In genomic region chr16:54342001-54342776, GRCh38 we compare ENCODE assay signal across 13 cellular contexts. TPM values are rescaled to one million over a fixed set of nuclear protein-coding genes. Genes with fewer than 3 reads are reported as not detected.
DNase-seq lines count a peak whose midpoint lies in the region; ATAC-seq and TF ChIP-seq lines count a peak whose summit lies in the region.
"Had no signal": no experiment of that assay in that cellular context is flagged by ENCODE, and none has a peak within 500 bp of the region (broad histone marks: within the 10 kb centered on the region; RNA-seq: fewer than 3 reads in every experiment).

No MANE protein-coding gene starts in this region.

- TF ChIP-seq POLR2A in stomach (IDR thresholded peaks at IDR 0.05) = no peak

- H3K36me3 ChIP-seq in MG63 (no peaks in the 10 kb centered on the region), left lung (no peaks in the 10 kb centered on the region), upper lobe of right lung (no peaks in the 10 kb centered on the region), stomach (no peaks in the 10 kb centered on the region)

- peak; percentile 77 for ATAC-seq in left lung
- ATAC-seq in upper lobe of right lung = peak; percentile 76

- TF ChIP-seq CTCF in cardiac fibroblast (IDR thresholded peaks at IDR 0.05; ENCODE audit: low read depth, low read length) = no peak
- no peak for TF ChIP-seq CTCF in left lung (IDR thresholded peaks at IDR 0.05)
- no peak for TF ChIP-seq CTCF in upper lobe of right lung (IDR thresholded peaks at IDR 0.05)
- no peak for TF ChIP-seq CTCF in stomach (IDR thresholded peaks at IDR 0.05)

- peak overlapping the region in 1 of 2 donors; percentile 20 for H3K27ac ChIP-seq in left lung
- peak overlapping the region; percentile 63 for H3K27ac ChIP-seq in upper lobe of right lung
- H3K27ac ChIP-seq in stomach = no peak overlapping the region

- intact Hi-C loops in left lung (cut with DNase I) = no loop called here
- intact Hi-C loops in upper lobe of right lung (cut with DNase I) = no loop called here
- intact Hi-C loops in stomach (cut with DNase I; ENCODE audit: low total_unique reads) = no loop called here

- WGBS in stomach, 5 donors = 68 to 85% (median 81%) methylated on average over 11 to 16 of the region's 16 CpGs

- H3K4me3 ChIP-seq in MG63 (no peak overlapping the region), cardiac fibroblast (replicated peaks in 1 of 2; ENCODE audit: low read depth in 2 of 2, low read length in 2 of 2) (no peak overlapping the region), left lung (no peak overlapping the region), upper lobe of right lung (no peak overlapping the region), stomach (no peak overlapping the region)

- DNase-seq in MG63 = peak; percentile 46
- peak; percentile 35 to 73 for DNase-seq in cardiac fibroblast (ENCODE audit: low read depth in 2 of 2)
- no peak for DNase-seq in left lung
- DNase-seq in upper lobe of right lung = peak; percentile 71
- DNase-seq in NCI-H1436 (lab: John Stamatoyannopoulos, UW) = no peak
- no peak for DNase-seq in stomach
- DNase-seq in NCI-H1694 treated with DMSO at 0.1 percent for 48 hours (lab: John Stamatoyannopoulos, UW) = no peak
- DNase-seq: activated CD4-positive, CD25-positive, alpha-beta regulatory T cell; activated gamma-delta T cell treated with Interleukin-2 at 50 U/mL for 16 hours; CD4-positive, CD25-positive, alpha-beta regulatory T cell; NCI-H526; nucleus accumbens had no signal

- TF ChIP-seq EP300 in stomach (IDR thresholded peaks at IDR 0.05) = no peak

- no peaks in the 10 kb centered on the region for H3K9me3 ChIP-seq in MG63
- no peaks in the 10 kb centered on the region for H3K9me3 ChIP-seq in left lung
- H3K9me3 ChIP-seq in upper lobe of right lung = no peaks in the 10 kb centered on the region
- H3K9me3 ChIP-seq in stomach = no peaks in the 10 kb centered on the region

- H3K4me1 ChIP-seq in left lung (peaks cover 0 to 6% of the 10 kb centered on the region in 2 donors), upper lobe of right lung (no peaks in the 10 kb centered on the region), stomach (no peaks in the 10 kb centered on the region)

- no peaks in the 10 kb centered on the region for H3K27me3 ChIP-seq in MG63
- H3K27me3 ChIP-seq in left lung = peaks cover 0 to 7% of the 10 kb centered on the region in 2 donors
- peaks cover 4% of the 10 kb centered on the region for H3K27me3 ChIP-seq in upper lobe of right lung
- H3K27me3 ChIP-seq in stomach = peaks cover 0 to 26% (median 0%) of the 10 kb centered on the region in 3 donors

RNA-seq across cellular contexts. Expression of gene IRX3, which starts 55.6 kb away (rescaled TPM):
- 24.3 and 28.8 TPM in 2 replicates for total RNA-seq in MG63 (2014; rRNA removed; shearing (Covaris generic); ENCODE audit: low replicate concordance)
- total RNA-seq in left lung = 10 to 100 TPM; 40.7 to 42.0 TPM
- total RNA-seq in upper lobe of right lung = 89.2 TPM
- 10 to 100 TPM in 2 of 5 donors, 1 to 10 TPM in 1, under 1 TPM in 1, not detected in 1; 0.58 to 42.4 (median 7.6) TPM for total RNA-seq in stomach
- polyA plus RNA-seq in stomach = 10 to 100 TPM; 11.2 to 22.6 (median 15.7) TPM
- total RNA-seq: activated CD8-positive, alpha-beta memory T cell treated with anti-CD3 and anti-CD28 coated beads for 36 hours; CD4-positive, CD25-positive, alpha-beta regulatory T cell had no signal
- polyA plus RNA-seq: CD4-positive, CD25-positive, alpha-beta regulatory T cell had no signal

Comparison
In these comparisons a context has a peak if more than half of its experiments do, and no peak if none do; other contexts are left out.
1. DNase-seq: peak in MG63 (single experiment), cardiac fibroblast (2 of 2) and upper lobe of right lung (single experiment); none in left lung (0 of 2), NCI-H1436 (single experiment), stomach (single experiment) and NCI-H1694 treated with DMSO at 0.1 percent for 48 hours (single experiment).